In genomic region chr11:117930208-117930570, GRCh38 we compare ENCODE assay signal across 16 cellular contexts. TPM values are rescaled to one million over a fixed set of nuclear protein-coding genes. Genes with fewer than 3 reads are reported as not detected.
DNase-seq lines count a peak whose midpoint lies in the region; ATAC-seq and TF ChIP-seq lines count a peak whose summit lies in the region.
"Had no signal": no experiment of that assay in that cellular context is flagged by ENCODE, and none has a peak within 500 bp of the region (broad histone marks: within the 10 kb centered on the region; RNA-seq: fewer than 3 reads in every experiment).

No MANE protein-coding gene starts in this region.

- DNase-seq in activated T-cell treated with anti-CD3 and anti-CD28 coated beads, Interleukin-2, amount 50 U/mL, for 72 hours: no peak
- DNase-seq in activated T-cell treated with anti-CD3 and anti-CD28 coated beads for 4 hours (no peak), OCI-LY7 (ENCODE audit: low spot score) (no peak), NCI-H2107 (lab: John Stamatoyannopoulos, UW) (no peak), heart left ventricle (no peak)
- no peak for DNase-seq in effector memory CD8-positive, alpha-beta T cell
- DNase-seq in stimulated activated naive B cell treated with anti-CD40 and anti-IgM and Interleukin-4, amounts not matched to agents 10 μg/mL and 1 μg/mL and 100 μg/mL, for 72 hours: no peak
- DNase-seq: effector memory CD4-positive, alpha-beta T cell; hypothalamus; MG63; NCI-H1930; NCI-H748 treated with DMSO at 0.1 percent for 48 hours; SW 1271 had no signal

- H3K4me1 Mint-ChIP-seq in activated T-cell treated with anti-CD3 and anti-CD28 coated beads, Interleukin-2, amount 50 U/mL, for 72 hours (ENCODE audit: low read depth): peaks cover 72% of the 10 kb centered on the region
- peaks cover 48 to 50% of the 10 kb centered on the region in 2 donors for H3K4me1 Mint-ChIP-seq in effector memory CD8-positive, alpha-beta T cell (ENCODE audit: low read depth in 2 of 2)
- H3K4me1 Mint-ChIP-seq in stimulated activated naive B cell treated with anti-CD40 and anti-IgM and Interleukin-4, amounts not matched to agents 10 μg/mL and 1 μg/mL and 100 μg/mL, for 72 hours: peaks cover 44 to 77% of the 10 kb centered on the region in 2 donors

- TF ChIP-seq POLR2A in heart left ventricle (IDR thresholded peaks at IDR 0.05): no peak

- H3K4me3 ChIP-seq in OCI-LY7 (ENCODE audit: low read depth, low read length, poor library complexity, severe bottlenecking) (no peak overlapping the region), heart left ventricle (no peak overlapping the region)
- H3K4me3 ChIP-seq: MG63, tibial artery had no signal

- no peaks in the 10 kb centered on the region for H3K36me3 Mint-ChIP-seq in activated T-cell treated with anti-CD3 and anti-CD28 coated beads, Interleukin-2, amount 50 U/mL, for 72 hours (ENCODE audit: insufficient read depth in 2 of 2)
- H3K36me3 Mint-ChIP-seq in effector memory CD8-positive, alpha-beta T cell (ENCODE audit: insufficient read depth): peaks cover 3% of the 10 kb centered on the region
- H3K36me3 Mint-ChIP-seq in stimulated activated naive B cell treated with anti-CD40 and anti-IgM and Interleukin-4, amounts not matched to agents 10 μg/mL and 1 μg/mL and 100 μg/mL, for 72 hours: peaks cover 0 to 7% of the 10 kb centered on the region in 2 donors

- H3K27me3 Mint-ChIP-seq in activated T-cell treated with anti-CD3 and anti-CD28 coated beads, Interleukin-2, amount 50 U/mL, for 72 hours (ENCODE audit: low read depth): no peaks in the 10 kb centered on the region
- peaks cover 0 to 6% of the 10 kb centered on the region in 2 donors for H3K27me3 Mint-ChIP-seq in effector memory CD8-positive, alpha-beta T cell
- H3K27me3 Mint-ChIP-seq in stimulated activated naive B cell treated with anti-CD40 and anti-IgM and Interleukin-4, amounts not matched to agents 10 μg/mL and 1 μg/mL and 100 μg/mL, for 72 hours: no peaks in the 10 kb centered on the region

- H3K4me3 Mint-ChIP-seq in activated T-cell treated with anti-CD3 and anti-CD28 coated beads, Interleukin-2, amount 50 U/mL, for 72 hours: peak overlapping the region; percentile 59 to 78
- peak overlapping the region; percentile 72 to 79 for H3K4me3 Mint-ChIP-seq in effector memory CD8-positive, alpha-beta T cell
- peak overlapping the region; percentile 10 to 50 for H3K4me3 Mint-ChIP-seq in stimulated activated naive B cell treated with anti-CD40 and anti-IgM and Interleukin-4, amounts not matched to agents 10 μg/mL and 1 μg/mL and 100 μg/mL, for 72 hours

- POLR2A ChIA-PET in OCI-LY7 (lab: Charles Lee): interaction anchor here (0.7 kb wide), 1 partner anchor 51 kb away, joined by 3 read pairs; no protein-coding TSS in a partner anchor

- H4K20me1 ChIP-seq in OCI-LY7 (ENCODE audit: insufficient read depth, low read length): no peaks in the 10 kb centered on the region

- TF ChIP-seq CTCF in OCI-LY7 (conservative IDR thresholded peaks at IDR 0.05; ENCODE audit: low read length) (no peak), heart left ventricle (IDR thresholded peaks at IDR 0.05) (no peak)

- H3K27ac Mint-ChIP-seq in activated T-cell treated with anti-CD3 and anti-CD28 coated beads, Interleukin-2, amount 50 U/mL, for 72 hours: peak overlapping the region; percentile 93
- peak overlapping the region; percentile 75 to 95 for H3K27ac Mint-ChIP-seq in effector memory CD8-positive, alpha-beta T cell
- peak overlapping the region; percentile 94 for H3K27ac Mint-ChIP-seq in stimulated activated naive B cell treated with anti-CD40 and anti-IgM and Interleukin-4, amounts not matched to agents 10 μg/mL and 1 μg/mL and 100 μg/mL, for 72 hours

- H2AFZ ChIP-seq in OCI-LY7 (ENCODE audit: low read length): peak overlapping the region; percentile 53

- H3K9me3 ChIP-seq in OCI-LY7 (ENCODE audit: low read length): no peaks in the 10 kb centered on the region
- no peaks in the 10 kb centered on the region for H3K9me3 ChIP-seq in heart left ventricle
- H3K9me3 ChIP-seq: MG63, tibial artery had no signal

- H3K9me3 Mint-ChIP-seq in activated T-cell treated with anti-CD3 and anti-CD28 coated beads, Interleukin-2, amount 50 U/mL, for 72 hours: no peaks in the 10 kb centered on the region
- H3K9me3 Mint-ChIP-seq in effector memory CD8-positive, alpha-beta T cell: no peaks in the 10 kb centered on the region
- H3K9me3 Mint-ChIP-seq in stimulated activated naive B cell treated with anti-CD40 and anti-IgM and Interleukin-4, amounts not matched to agents 10 μg/mL and 1 μg/mL and 100 μg/mL, for 72 hours: no peaks in the 10 kb centered on the region

- no TSS peak for BruUV-seq in OCI-LY7 (replicated peaks; lab: Mats Ljungman, UMichigan)

- CTCF ChIA-PET in OCI-LY7 (lab: Charles Lee; ENCODE audit: unreplicated experiment): no interaction called here

- H3K79me2 ChIP-seq in OCI-LY7 (ENCODE audit: insufficient read depth, low read depth, low read length): no peaks in the 10 kb centered on the region

- 76 to 91% (median 89%) methylated on average over 5 of the region's 5 CpGs for WGBS in heart left ventricle, 4 donors

- intact Hi-C loops in OCI-LY7 (cut with micrococcal nuclease; ENCODE audit: unreplicated experiment): no loop called here
- intact Hi-C loops in heart left ventricle (cut with DNase I): no loop called here

- no peak for ATAC-seq in activated T-cell treated with anti-CD3 and anti-CD28 coated beads, Interleukin-2, amount 50 U/mL, for 72 hours (replicated peaks in 1 of 2)
- no peak for ATAC-seq in effector memory CD8-positive, alpha-beta T cell (replicated peaks)
- no peak for ATAC-seq in stimulated activated naive B cell treated with anti-CD40 and anti-IgM and Interleukin-4, amounts not matched to agents 10 μg/mL and 1 μg/mL and 100 μg/mL, for 72 hours (replicated peaks)
- ATAC-seq in heart left ventricle: no peak
- ATAC-seq in HG03520 (IDR thresholded peaks at IDR 0.05; ENCODE audit: unreplicated experiment): no peak

- H3K4me2 ChIP-seq in OCI-LY7 (ENCODE audit: low read length): peak overlapping the region; percentile 44; the same call in 1 of the 2 replicates

- H3K9me2 ChIP-seq in OCI-LY7 (ENCODE audit: insufficient read depth, low read length): no peaks in the 10 kb centered on the region

- H3K27ac ChIP-seq in OCI-LY7 (ENCODE audit: low read depth, low read length, poor library complexity, severe bottlenecking) (no peak overlapping the region), heart left ventricle (no peak overlapping the region)
- H3K27ac ChIP-seq: tibial artery had no signal

- no peaks in the 10 kb centered on the region for H3K27me3 ChIP-seq in heart left ventricle

- H3K4me1 ChIP-seq in OCI-LY7 (ENCODE audit: insufficient read depth, low read length, poor library complexity, severe bottlenecking) (peaks cover 10% of the 10 kb centered on the region), heart left ventricle (peaks cover 0 to 41% (median 0%) of the 10 kb centered on the region in 12 donors)
- H3K4me1 ChIP-seq: tibial artery had no signal

- H3K36me3 ChIP-seq in OCI-LY7 (ENCODE audit: insufficient read depth, low read length) (no peaks in the 10 kb centered on the region), heart left ventricle (no peaks in the 10 kb centered on the region)
- H3K36me3 ChIP-seq: MG63, tibial artery had no signal

RNA-seq across cellular contexts. Expression of gene TMPRSS13, which starts 1.0 kb away (rescaled TPM):
- total RNA-seq in activated T-cell treated with anti-CD3 and anti-CD28 coated beads, Interleukin-2, amount 50 U/mL, for 72 hours: 1 to 10 TPM; 3.0 to 3.2 TPM
- total RNA-seq in OCI-LY7 (2014; rRNA removed; shearing (Covaris generic)): 0.33 and 0.79 TPM in 2 replicates
- 0.85 and 1.1 TPM in 2 replicates for total RNA-seq in OCI-LY7 (2022)
- total RNA-seq in heart left ventricle: under 1 TPM in 4 of 9 donors, not detected in 5; 0.06 to 0.51 (median 0.25) TPM
- polyA plus RNA-seq in heart left ventricle: under 1 TPM; 0.03 to 0.08 TPM
- total RNA-seq: myocyte had no signal

RNA-seq across cellular contexts. Expression of gene FXYD6, which starts 53.7 kb away (rescaled TPM):
- total RNA-seq in activated T-cell treated with anti-CD3 and anti-CD28 coated beads, Interleukin-2, amount 50 U/mL, for 72 hours: under 1 TPM; 0.17 to 0.25 TPM
- not detected in 2 replicates for total RNA-seq in OCI-LY7 (2014; rRNA removed; shearing (Covaris generic))
- not detected in 2 replicates for total RNA-seq in OCI-LY7 (2022)
- total RNA-seq in heart left ventricle: 10 to 100 TPM; 24.6 to 51.2 (median 35.0) TPM
- polyA plus RNA-seq in heart left ventricle: 10 to 100 TPM; 51.2 to 54.0 TPM

RNA-seq across cellular contexts. Expression of gene IL10RA, which starts 56.0 kb away (rescaled TPM):
- 100 to 1,000 TPM in 1 of 2 donors, 10 to 100 TPM in 1; 79.6 to 123 TPM for total RNA-seq in activated T-cell treated with anti-CD3 and anti-CD28 coated beads, Interleukin-2, amount 50 U/mL, for 72 hours
- 8.2 and 15.7 TPM in 2 replicates for total RNA-seq in OCI-LY7 (2014; rRNA removed; shearing (Covaris generic))
- total RNA-seq in OCI-LY7 (2022) (18.3 and 25.2 TPM in 2 replicates), heart left ventricle (10 to 100 TPM in 2 of 9 donors, 1 to 10 TPM in 7; 2.1 to 49.0 (median 6.3) TPM)
- 1 to 10 TPM; 3.7 to 3.9 TPM for polyA plus RNA-seq in heart left ventricle
- total RNA-seq: myocyte had no signal

Comparison
In these comparisons a context has a peak if more than half of its experiments do, and no peak if none do; other contexts are left out.
1. RNA of gene FXYD6, which starts 53.7 kb away (total RNA-seq): 24.6 to 51.2 TPM in heart left ventricle; 0.17 to 0.25 TPM in activated T-cell treated with anti-CD3 and anti-CD28 coated beads, Interleukin-2, amount 50 U/mL, for 72 hours and not detected in OCI-LY7; every median in the first group is over 10 times any median in the second.
2. Peak in every context shown above with its lines, with median percentiles within 50 percentile points of each other: H3K27ac Mint-ChIP-seq and H3K4me3 Mint-ChIP-seq.